In the genomic region with DNA sequence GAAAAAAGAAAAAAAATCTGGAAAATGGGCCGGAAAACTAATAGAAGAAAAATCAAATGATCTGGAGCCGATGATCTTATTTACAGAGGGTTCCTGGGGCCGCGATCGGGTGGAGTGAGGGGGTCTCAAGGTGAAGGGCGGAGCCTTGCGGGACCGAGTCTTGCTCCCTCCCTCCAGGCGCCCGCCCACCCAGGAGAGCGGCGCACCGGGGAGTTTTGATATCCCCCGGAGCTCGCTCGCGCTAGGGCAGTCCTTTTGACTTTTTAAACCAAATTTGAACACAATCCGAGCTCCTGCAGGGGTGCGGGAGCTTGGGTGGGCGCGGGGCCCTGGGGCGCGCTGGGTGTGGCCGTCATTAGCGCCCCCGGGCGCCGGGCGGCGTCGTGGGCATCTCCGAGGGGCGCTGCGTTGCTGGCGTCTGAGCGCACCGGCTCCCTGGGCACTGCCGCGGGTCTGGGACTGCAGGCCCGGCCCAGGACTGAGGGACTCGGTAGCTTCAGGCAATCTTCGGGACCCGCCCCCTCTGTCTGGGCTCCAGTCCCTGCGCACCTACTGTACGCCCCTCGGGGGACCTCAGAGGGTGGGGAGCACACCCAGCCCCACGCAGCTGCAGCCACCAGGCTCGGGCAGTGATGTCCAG, we compare ENCODE assay signal across 10 cellular contexts. TPM values are rescaled to one million over a fixed set of nuclear protein-coding genes. Genes with fewer than 3 reads are reported as not detected.
DNase-seq lines count a peak whose midpoint lies in the region; ATAC-seq and TF ChIP-seq lines count a peak whose summit lies in the region.
"Had no signal": no experiment of that assay in that cellular context is flagged by ENCODE, and none has a peak within 500 bp of the region (broad histone marks: within the 10 kb centered on the region; RNA-seq: fewer than 3 reads in every experiment).

No MANE protein-coding gene starts in this region.

- H3K27me3 Mint-ChIP-seq in MCF 10A (ENCODE audit: insufficient read depth, unreplicated experiment) = peaks cover 23% of the 10 kb centered on the region

- peak overlapping the region; percentile 52 for H3K18ac ChIP-seq in neuronal stem cell (ENCODE audit: low read length)

- BruUV-seq in MCF 10A (replicated peaks; lab: Mats Ljungman, UMichigan) = no TSS peak

- 7 to 12% (median 10%) methylated on average over 30 to 48 of the region's 48 CpGs for WGBS in heart left ventricle, 4 donors
- WGBS in neuronal stem cell (ENCODE audit: extremely low coverage in 2 of 2, insufficient read length in 2 of 2, insufficient replicate concordance in 1 of 2), 2 donors = no CpG with 5 or more reads among the region's 48 CpGs

- TF ChIP-seq CTCF in breast epithelium (IDR thresholded peaks at IDR 0.05) = no peak
- TF ChIP-seq CTCF in MCF 10A (IDR thresholded peaks at IDR 0.05; ENCODE audit: unreplicated experiment) = no peak
- peak in 2 of 12 donors; percentile 6 to 14 for TF ChIP-seq CTCF in heart left ventricle (IDR thresholded peaks at IDR 0.05)
- no peak for TF ChIP-seq CTCF in uterus (IDR thresholded peaks at IDR 0.05)

- H2AFZ ChIP-seq in neuronal stem cell (ENCODE audit: low read length) = no peak overlapping the region

- H3K36me3 Mint-ChIP-seq in MCF 10A (ENCODE audit: insufficient read depth, unreplicated experiment) = no peaks in the 10 kb centered on the region

- H3K27ac Mint-ChIP-seq in MCF 10A (ENCODE audit: low read depth, unreplicated experiment) = no peak overlapping the region

- no peak overlapping the region for H3K4ac ChIP-seq in neuronal stem cell (ENCODE audit: low read length)

- no peaks in the 10 kb centered on the region for H3K4me1 Mint-ChIP-seq in MCF 10A (ENCODE audit: insufficient read depth, unreplicated experiment)

- no peak overlapping the region for H2BK5ac ChIP-seq in neuronal stem cell (ENCODE audit: low read length)

- no peak overlapping the region for H3K14ac ChIP-seq in neuronal stem cell (ENCODE audit: low read length)

- H2BK15ac ChIP-seq in neuronal stem cell (ENCODE audit: low read length) = no peak overlapping the region

- peak in 2 of 4 donors; percentile 49 to 64 for ATAC-seq in heart left ventricle
- ATAC-seq in GM19351 (IDR thresholded peaks at IDR 0.05; ENCODE audit: unreplicated experiment) = no peak
- no peak for ATAC-seq in HG03442 (IDR thresholded peaks at IDR 0.05; ENCODE audit: unreplicated experiment)

- no peaks in the 10 kb centered on the region for H3K9me3 Mint-ChIP-seq in MCF 10A (ENCODE audit: unreplicated experiment)

- H3K9ac ChIP-seq in neuronal stem cell (ENCODE audit: low read depth, low read length, poor library complexity) = no peak overlapping the region

- H4K8ac ChIP-seq in neuronal stem cell (ENCODE audit: low read depth, low read length) = no peak overlapping the region

- no peak overlapping the region for H4K91ac ChIP-seq in neuronal stem cell (ENCODE audit: low read depth, low read length, poor library complexity)

- no peak for DNase-seq in breast epithelium (ENCODE audit: low spot score in 2 of 2)
- DNase-seq in MCF 10A (ENCODE audit: unreplicated experiment) = no peak
- DNase-seq in heart left ventricle = peak in 4 of 5 donors; percentile 23 to 65 (median 34)
- DNase-seq in neuronal stem cell (ENCODE audit: low spot score) = no peak
- peak; percentile 41 to 45 for DNase-seq in uterus
- no peak for DNase-seq in HT-29 (ENCODE audit: low spot score)
- DNase-seq: amniotic stem cell, NCI-H524 treated with DMSO at 0.1 percent for 48 hours had no signal

- POLR2A ChIA-PET in MCF 10A (lab: Yijun Ruan, JAX) = interaction anchor here (0.6 kb wide), 1 partner anchor 705 kb away, joined by 3 read pairs; no protein-coding TSS in a partner anchor

- H3K4me1 ChIP-seq in breast epithelium = peaks cover 0 to 2% of the 10 kb centered on the region in 2 donors
- H3K4me1 ChIP-seq in heart left ventricle = peaks cover 0 to 40% (median 4%) of the 10 kb centered on the region in 12 donors
- H3K4me1 ChIP-seq in neuronal stem cell (ENCODE audit: control insufficient read depth in 2 of 2, insufficient read depth in 1 of 2, low read depth in 1 of 2, low read length in 2 of 2) = peaks cover 8 to 10% of the 10 kb centered on the region in 2 donors
- H3K4me1 ChIP-seq in uterus = peaks cover 0 to 4% of the 10 kb centered on the region in 2 donors

- H3K36me3 ChIP-seq in breast epithelium (no peaks in the 10 kb centered on the region), heart left ventricle (peaks cover 0 to 18% (median 0%) of the 10 kb centered on the region in 9 donors), neuronal stem cell (replicated peaks in 1 of 2; ENCODE audit: control insufficient read depth in 2 of 2, insufficient read depth in 2 of 2, low read length in 2 of 2) (no peaks in the 10 kb centered on the region), uterus (no peaks in the 10 kb centered on the region)

- no peak overlapping the region for H3K4me3 Mint-ChIP-seq in MCF 10A (ENCODE audit: unreplicated experiment)

- H3K4me3 ChIP-seq in breast epithelium (peak overlapping the region; percentile 50 to 76 (median 59)), heart left ventricle (peak overlapping the region; percentile 6 to 69 (median 60)), neuronal stem cell (ENCODE audit: low read length in 2 of 2) (no peak overlapping the region), uterus (peak overlapping the region; percentile 44 to 62)

- H3K27me3 ChIP-seq in breast epithelium (no peaks in the 10 kb centered on the region), heart left ventricle (peaks cover 0 to 18% (median 7%) of the 10 kb centered on the region in 9 donors), neuronal stem cell (ENCODE audit: control insufficient read depth in 3 of 3, insufficient read depth in 3 of 3, low read depth in 1 of 3, low read length in 3 of 3) (no peaks in the 10 kb centered on the region), uterus (no peaks in the 10 kb centered on the region)

- CTCF ChIA-PET in MCF 10A (lab: Yijun Ruan, JAX) = interaction anchor here (0.6 kb wide), 1 partner anchor 13 kb away, joined by 3 read pairs; no protein-coding TSS in a partner anchor

- peak overlapping the region; percentile 30 for H3K4me2 ChIP-seq in neuronal stem cell (ENCODE audit: insufficient read depth, low read length, poor library complexity, severe bottlenecking)

- TF ChIP-seq POLR2A in breast epithelium (IDR thresholded peaks at IDR 0.05) (no peak), heart left ventricle (IDR thresholded peaks at IDR 0.05) (no peak), uterus (IDR thresholded peaks at IDR 0.05) (no peak)

- peak overlapping the region; percentile 28 for H3K23ac ChIP-seq in neuronal stem cell (ENCODE audit: low read depth, low read length, poor library complexity)

- H3K9me3 ChIP-seq in breast epithelium (no peaks in the 10 kb centered on the region), heart left ventricle (no peaks in the 10 kb centered on the region), neuronal stem cell (replicated peaks in 1 of 2; ENCODE audit: control insufficient read depth in 2 of 2, insufficient read depth in 1 of 2, low read depth in 1 of 2, low read length in 2 of 2) (no peaks in the 10 kb centered on the region), uterus (no peaks in the 10 kb centered on the region)

- H2BK12ac ChIP-seq in neuronal stem cell (ENCODE audit: low read length) = no peak overlapping the region

- no peak overlapping the region for H2AK5ac ChIP-seq in neuronal stem cell (ENCODE audit: low read depth, low read length)

- H3K27ac ChIP-seq in breast epithelium (peak overlapping the region; percentile 75 to 91), heart left ventricle (peak overlapping the region in 10 of 12 donors; percentile 28 to 73 (median 58)), neuronal stem cell (replicated peaks; ENCODE audit: low read length) (no peak overlapping the region), uterus (peak overlapping the region; percentile 96 to 98)

- no peaks in the 10 kb centered on the region for H3K79me1 ChIP-seq in neuronal stem cell (ENCODE audit: low read depth, low read length)

- intact Hi-C loops in breast epithelium (cut with DNase I; ENCODE audit: low total_unique reads) = no loop called here
- intact Hi-C loops in MCF 10A (cut with micrococcal nuclease) = no loop called here
- intact Hi-C loops in heart left ventricle (cut with DNase I) = loop anchor here in 3 of 10 donors (10.0 kb wide), 2 partner anchors 665 to 1465 kb away; no protein-coding TSS in a partner anchor
- intact Hi-C loops in uterus (cut with DNase I; ENCODE audit: low total_unique reads) = no loop called here

- H2BK120ac ChIP-seq in neuronal stem cell (ENCODE audit: low read depth, low read length) = no peak overlapping the region

RNA-seq across cellular contexts. Expression of a gene that starts 10.9 kb away (rescaled TPM):
- 10 to 100 TPM; 21.8 to 66.6 (median 37.0) TPM for total RNA-seq in breast epithelium
- 0.47 and 0.96 TPM in 2 replicates for total RNA-seq in MCF 10A (2022)
- 10 to 100 TPM in 6 of 9 donors, 1 to 10 TPM in 3; 7.5 to 59.0 (median 13.2) TPM for total RNA-seq in heart left ventricle
- 1 to 10 TPM; 2.8 to 3.0 TPM for polyA plus RNA-seq in heart left ventricle
- 8.2 TPM for polyA plus RNA-seq in neuronal stem cell (2013, experiment 1 of 2)
- polyA plus RNA-seq in neuronal stem cell (2013, experiment 2 of 2) = 8.4 TPM
- total RNA-seq in uterus = 10 to 100 TPM; 11.0 to 92.6 (median 26.3) TPM
- not detected in 2 replicates for total RNA-seq in HT-29 (2014; rRNA removed; shearing (Covaris generic))

Comparison
In these comparisons a context has a peak if more than half of its experiments do, and no peak if none do; other contexts are left out.
1. DNase-seq: peak in heart left ventricle (4 of 5) and uterus (2 of 2); none in breast epithelium (0 of 2), MCF 10A (single experiment), neuronal stem cell (single experiment) and HT-29 (single experiment).
2. H3K4me3 ChIP-seq: peak in breast epithelium (3 of 3), heart left ventricle (12 of 12) and uterus (2 of 2); none in neuronal stem cell (0 of 2).